1 cellular context compared by ENCODE assay signal in the genomic region with DNA sequence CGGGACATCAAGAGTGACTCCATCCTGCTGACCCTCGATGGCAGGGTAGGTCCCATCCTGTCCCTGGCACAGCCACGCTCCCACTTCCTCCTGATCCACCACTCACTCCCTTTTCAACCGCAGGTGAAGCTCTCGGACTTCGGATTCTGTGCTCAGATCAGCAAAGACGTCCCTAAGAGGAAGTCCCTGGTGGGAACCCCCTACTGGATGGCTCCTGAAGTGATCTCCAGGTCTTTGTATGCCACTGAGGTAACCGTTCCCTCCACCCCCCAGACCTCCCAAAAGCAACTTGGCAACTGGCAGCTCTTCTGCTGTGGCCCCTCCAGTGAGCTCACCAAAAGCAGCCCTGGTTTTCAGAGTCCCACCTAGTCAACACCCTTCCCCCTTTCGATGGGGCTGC.
TF ChIP-seq lines count a peak whose summit lies in the region.

No MANE protein-coding gene starts in this region.

TF ChIP-seq in SK-N-SH, 30 proteins besides CTCF, POLR2A, EP300 and RAD21:
- TF ChIP-seq, protein P1, sequence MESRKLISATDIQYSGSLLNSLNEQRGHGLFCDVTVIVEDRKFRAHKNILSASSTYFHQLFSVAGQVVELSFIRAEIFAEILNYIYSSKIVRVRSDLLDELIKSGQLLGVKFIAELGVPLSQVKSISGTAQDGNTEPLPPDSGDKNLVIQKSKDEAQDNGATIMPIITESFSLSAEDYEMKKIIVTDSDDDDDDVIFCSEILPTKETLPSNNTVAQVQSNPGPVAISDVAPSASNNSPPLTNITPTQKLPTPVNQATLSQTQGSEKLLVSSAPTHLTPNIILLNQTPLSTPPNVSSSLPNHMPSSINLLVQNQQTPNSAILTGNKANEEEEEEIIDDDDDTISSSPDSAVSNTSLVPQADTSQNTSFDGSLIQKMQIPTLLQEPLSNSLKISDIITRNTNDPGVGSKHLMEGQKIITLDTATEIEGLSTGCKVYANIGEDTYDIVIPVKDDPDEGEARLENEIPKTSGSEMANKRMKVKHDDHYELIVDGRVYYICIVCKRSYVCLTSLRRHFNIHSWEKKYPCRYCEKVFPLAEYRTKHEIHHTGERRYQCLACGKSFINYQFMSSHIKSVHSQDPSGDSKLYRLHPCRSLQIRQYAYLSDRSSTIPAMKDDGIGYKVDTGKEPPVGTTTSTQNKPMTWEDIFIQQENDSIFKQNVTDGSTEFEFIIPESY (IDR thresholded peaks at IDR 0.05; ENCODE audit: borderline replicate concordance, low read depth): no peak
- TF ChIP-seq RFX5 (IDR thresholded peaks at IDR 0.05; ENCODE audit: low read length) (no peak), SMC3 (IDR thresholded peaks at IDR 0.05; ENCODE audit: low read depth, low read length) (no peak), FOXM1 (IDR thresholded peaks at IDR 0.05; ENCODE audit: low read depth) (no peak), GABPA (IDR thresholded peaks at IDR 0.05; ENCODE audit: low read depth) (no peak), ELF1 (IDR thresholded peaks at IDR 0.05) (no peak), POLR2AphosphoS5 (IDR thresholded peaks at IDR 0.05; ENCODE audit: low read depth, low read length) (no peak)
- TF ChIP-seq, protein P2, sequence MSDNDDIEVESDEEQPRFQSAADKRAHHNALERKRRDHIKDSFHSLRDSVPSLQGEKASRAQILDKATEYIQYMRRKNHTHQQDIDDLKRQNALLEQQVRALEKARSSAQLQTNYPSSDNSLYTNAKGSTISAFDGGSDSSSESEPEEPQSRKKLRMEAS (IDR thresholded peaks at IDR 0.05; ENCODE audit: low read depth): no peak
- TF ChIP-seq, protein P3, sequence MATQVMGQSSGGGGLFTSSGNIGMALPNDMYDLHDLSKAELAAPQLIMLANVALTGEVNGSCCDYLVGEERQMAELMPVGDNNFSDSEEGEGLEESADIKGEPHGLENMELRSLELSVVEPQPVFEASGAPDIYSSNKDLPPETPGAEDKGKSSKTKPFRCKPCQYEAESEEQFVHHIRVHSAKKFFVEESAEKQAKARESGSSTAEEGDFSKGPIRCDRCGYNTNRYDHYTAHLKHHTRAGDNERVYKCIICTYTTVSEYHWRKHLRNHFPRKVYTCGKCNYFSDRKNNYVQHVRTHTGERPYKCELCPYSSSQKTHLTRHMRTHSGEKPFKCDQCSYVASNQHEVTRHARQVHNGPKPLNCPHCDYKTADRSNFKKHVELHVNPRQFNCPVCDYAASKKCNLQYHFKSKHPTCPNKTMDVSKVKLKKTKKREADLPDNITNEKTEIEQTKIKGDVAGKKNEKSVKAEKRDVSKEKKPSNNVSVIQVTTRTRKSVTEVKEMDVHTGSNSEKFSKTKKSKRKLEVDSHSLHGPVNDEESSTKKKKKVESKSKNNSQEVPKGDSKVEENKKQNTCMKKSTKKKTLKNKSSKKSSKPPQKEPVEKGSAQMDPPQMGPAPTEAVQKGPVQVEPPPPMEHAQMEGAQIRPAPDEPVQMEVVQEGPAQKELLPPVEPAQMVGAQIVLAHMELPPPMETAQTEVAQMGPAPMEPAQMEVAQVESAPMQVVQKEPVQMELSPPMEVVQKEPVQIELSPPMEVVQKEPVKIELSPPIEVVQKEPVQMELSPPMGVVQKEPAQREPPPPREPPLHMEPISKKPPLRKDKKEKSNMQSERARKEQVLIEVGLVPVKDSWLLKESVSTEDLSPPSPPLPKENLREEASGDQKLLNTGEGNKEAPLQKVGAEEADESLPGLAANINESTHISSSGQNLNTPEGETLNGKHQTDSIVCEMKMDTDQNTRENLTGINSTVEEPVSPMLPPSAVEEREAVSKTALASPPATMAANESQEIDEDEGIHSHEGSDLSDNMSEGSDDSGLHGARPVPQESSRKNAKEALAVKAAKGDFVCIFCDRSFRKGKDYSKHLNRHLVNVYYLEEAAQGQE (IDR thresholded peaks at IDR 0.05; ENCODE audit: low read depth, low read length): no peak
- TF ChIP-seq, protein P4, sequence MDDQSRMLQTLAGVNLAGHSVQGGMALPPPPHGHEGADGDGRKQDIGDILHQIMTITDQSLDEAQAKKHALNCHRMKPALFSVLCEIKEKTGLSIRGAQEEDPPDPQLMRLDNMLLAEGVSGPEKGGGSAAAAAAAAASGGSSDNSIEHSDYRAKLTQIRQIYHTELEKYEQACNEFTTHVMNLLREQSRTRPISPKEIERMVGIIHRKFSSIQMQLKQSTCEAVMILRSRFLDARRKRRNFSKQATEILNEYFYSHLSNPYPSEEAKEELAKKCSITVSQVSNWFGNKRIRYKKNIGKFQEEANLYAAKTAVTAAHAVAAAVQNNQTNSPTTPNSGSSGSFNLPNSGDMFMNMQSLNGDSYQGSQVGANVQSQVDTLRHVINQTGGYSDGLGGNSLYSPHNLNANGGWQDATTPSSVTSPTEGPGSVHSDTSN (IDR thresholded peaks at IDR 0.05): no peak
TF ChIP-seq in SK-N-SH: peak in this region for 0.
